In genomic region chr3:138433892-138434275, GRCh38 we compare ENCODE assay signal across 11 cellular contexts. TPM values are rescaled to one million over a fixed set of nuclear protein-coding genes. Genes with fewer than 3 reads are reported as not detected.
DNase-seq lines count a peak whose midpoint lies in the region; ATAC-seq, FAIRE-seq and TF ChIP-seq lines count a peak whose summit lies in the region.
"Had no signal": no experiment of that assay in that cellular context is flagged by ENCODE, and none has a peak within 500 bp of the region (broad histone marks: within the 10 kb centered on the region; RNA-seq: fewer than 3 reads in every experiment).

No MANE protein-coding gene starts in this region.

- no peaks in the 10 kb centered on the region for H4K20me1 ChIP-seq in keratinocyte (ENCODE audit: control insufficient read depth, extremely low read depth, insufficient read depth, low read length)

- peaks cover 6% of the 10 kb centered on the region for H3K4me1 ChIP-seq in keratinocyte (ENCODE audit: control insufficient read depth, extremely low read depth, insufficient read depth, low read length)

- peak overlapping the region; percentile 88 for H3K4me2 ChIP-seq in keratinocyte (ENCODE audit: control insufficient read depth, extremely low read depth, insufficient read depth, low read depth, low read length)

- H3K9ac ChIP-seq in keratinocyte (ENCODE audit: control insufficient read depth, extremely low read depth, insufficient read depth, low read length), result no peak overlapping the region

- no peak overlapping the region for H3K27ac ChIP-seq in keratinocyte (ENCODE audit: control insufficient read depth, insufficient read depth, low read length)

- H3K27ac Mint-ChIP-seq in T-helper 2 cell treated with Interferon-gamma antibody and Interleukin-4, amounts not matched to agents 5 μg/mL and 100 μg/mL, for 36 hours, result no peak overlapping the region
- no peak overlapping the region for H3K27ac Mint-ChIP-seq in activated T-helper 2 cell treated with anti-CD3 and anti-CD28 coated beads, Interferon-gamma antibody, Interleukin-2, Interleukin-4, amounts not matched to agents 10 μg/mL and 5 μg/mL and 100 μg/mL, durations not matched to agents 14 hours and 24 hours and 36 hours
- no peak overlapping the region for H3K27ac Mint-ChIP-seq in stimulated activated memory B cell treated with anti-CD40 and anti-IgM and Interleukin-4, amounts not matched to agents 10 μg/mL and 1 μg/mL and 100 μg/mL, for 72 hours

- H3K36me3 Mint-ChIP-seq in T-helper 2 cell treated with Interferon-gamma antibody and Interleukin-4, amounts not matched to agents 5 μg/mL and 100 μg/mL, for 36 hours (ENCODE audit: low read depth), result no peaks in the 10 kb centered on the region
- no peaks in the 10 kb centered on the region for H3K36me3 Mint-ChIP-seq in activated T-helper 2 cell treated with anti-CD3 and anti-CD28 coated beads, Interferon-gamma antibody, Interleukin-2, Interleukin-4, amounts not matched to agents 10 μg/mL and 5 μg/mL and 100 μg/mL, durations not matched to agents 14 hours and 24 hours and 36 hours (ENCODE audit: low read depth)
- no peaks in the 10 kb centered on the region for H3K36me3 Mint-ChIP-seq in stimulated activated memory B cell treated with anti-CD40 and anti-IgM and Interleukin-4, amounts not matched to agents 10 μg/mL and 1 μg/mL and 100 μg/mL, for 72 hours

- H3K36me3 ChIP-seq in keratinocyte (ENCODE audit: control insufficient read depth in 2 of 2, extremely low read depth in 1 of 2, insufficient read depth in 2 of 2, low read length in 2 of 2), result no peaks in the 10 kb centered on the region

- no peak for ATAC-seq in stimulated activated memory B cell treated with anti-CD40 and anti-IgM and Interleukin-4, amounts not matched to agents 10 μg/mL and 1 μg/mL and 100 μg/mL, for 72 hours
- ATAC-seq in GM21825 (IDR thresholded peaks at IDR 0.05; ENCODE audit: unreplicated experiment), result no peak

- no peaks in the 10 kb centered on the region for H3K9me1 ChIP-seq in keratinocyte (ENCODE audit: control insufficient read depth, extremely low read depth, insufficient read depth, low read length)

- peak overlapping the region; percentile 82 for H3K4me3 Mint-ChIP-seq in T-helper 2 cell treated with Interferon-gamma antibody and Interleukin-4, amounts not matched to agents 5 μg/mL and 100 μg/mL, for 36 hours
- peak overlapping the region; percentile 37 for H3K4me3 Mint-ChIP-seq in activated T-helper 2 cell treated with anti-CD3 and anti-CD28 coated beads, Interferon-gamma antibody, Interleukin-2, Interleukin-4, amounts not matched to agents 10 μg/mL and 5 μg/mL and 100 μg/mL, durations not matched to agents 14 hours and 24 hours and 36 hours (ENCODE audit: low read depth)
- peak overlapping the region; percentile 63 for H3K4me3 Mint-ChIP-seq in stimulated activated memory B cell treated with anti-CD40 and anti-IgM and Interleukin-4, amounts not matched to agents 10 μg/mL and 1 μg/mL and 100 μg/mL, for 72 hours

- H3K4me3 ChIP-seq in keratinocyte (ENCODE audit: control insufficient read depth in 2 of 3, extremely low read depth in 1 of 3, insufficient read depth in 2 of 3, low read depth in 1 of 3, low read length in 3 of 3), result no peak overlapping the region
- H3K4me3 ChIP-seq: GM12878 had no signal

- H3K9me3 Mint-ChIP-seq in T-helper 2 cell treated with Interferon-gamma antibody and Interleukin-4, amounts not matched to agents 5 μg/mL and 100 μg/mL, for 36 hours, result no peaks in the 10 kb centered on the region
- H3K9me3 Mint-ChIP-seq in activated T-helper 2 cell treated with anti-CD3 and anti-CD28 coated beads, Interferon-gamma antibody, Interleukin-2, Interleukin-4, amounts not matched to agents 10 μg/mL and 5 μg/mL and 100 μg/mL, durations not matched to agents 14 hours and 24 hours and 36 hours, result no peaks in the 10 kb centered on the region
- H3K9me3 Mint-ChIP-seq in stimulated activated memory B cell treated with anti-CD40 and anti-IgM and Interleukin-4, amounts not matched to agents 10 μg/mL and 1 μg/mL and 100 μg/mL, for 72 hours, result no peaks in the 10 kb centered on the region

- no peak for TF ChIP-seq CTCF in keratinocyte (optimal IDR thresholded peaks at IDR 0.05 in 1 of 3, IDR thresholded peaks at IDR 0.05 in 1 of 3, conservative IDR thresholded peaks at IDR 0.05 in 1 of 3; ENCODE audit: extremely low read depth in 1 of 3, insufficient read depth in 2 of 3, low read length in 3 of 3)

- no peak for DNase-seq in T-helper 2 cell treated with Interferon-gamma antibody and Interleukin-4, amounts not matched to agents 5 μg/mL and 100 μg/mL, for 36 hours (ENCODE audit: low spot score)
- DNase-seq in T-helper 2 cell (no peak), keratinocyte (ENCODE audit: low read depth, low spot score) (no peak), iPS-NIHi7 (ENCODE audit: extremely low spot score) (no peak), SIG-M5 (lab: John Stamatoyannopoulos, UW) (no peak)
- no peak for DNase-seq in activated T-helper 2 cell treated with anti-CD3 and anti-CD28 coated beads, Interferon-gamma antibody, Interleukin-2, Interleukin-4, amounts not matched to agents 10 μg/mL and 5 μg/mL and 100 μg/mL, durations not matched to agents 14 hours and 24 hours and 36 hours (ENCODE audit: low spot score)
- DNase-seq: NCI-H1694 treated with DMSO at 0.1 percent for 48 hours had no signal

- H3K27me3 Mint-ChIP-seq in T-helper 2 cell treated with Interferon-gamma antibody and Interleukin-4, amounts not matched to agents 5 μg/mL and 100 μg/mL, for 36 hours (ENCODE audit: low read depth), result peaks cover 67% of the 10 kb centered on the region
- H3K27me3 Mint-ChIP-seq in activated T-helper 2 cell treated with anti-CD3 and anti-CD28 coated beads, Interferon-gamma antibody, Interleukin-2, Interleukin-4, amounts not matched to agents 10 μg/mL and 5 μg/mL and 100 μg/mL, durations not matched to agents 14 hours and 24 hours and 36 hours (ENCODE audit: low read depth), result peaks cover 66% of the 10 kb centered on the region
- H3K27me3 Mint-ChIP-seq in stimulated activated memory B cell treated with anti-CD40 and anti-IgM and Interleukin-4, amounts not matched to agents 10 μg/mL and 1 μg/mL and 100 μg/mL, for 72 hours, result peaks cover 78% of the 10 kb centered on the region

- no peak for FAIRE-seq in keratinocyte (lab: Jason Lieb, UNC)
- FAIRE-seq: GM12878 had no signal

- peaks cover 7% of the 10 kb centered on the region for H3K4me1 Mint-ChIP-seq in T-helper 2 cell treated with Interferon-gamma antibody and Interleukin-4, amounts not matched to agents 5 μg/mL and 100 μg/mL, for 36 hours (ENCODE audit: low read depth)
- peaks cover 8% of the 10 kb centered on the region for H3K4me1 Mint-ChIP-seq in activated T-helper 2 cell treated with anti-CD3 and anti-CD28 coated beads, Interferon-gamma antibody, Interleukin-2, Interleukin-4, amounts not matched to agents 10 μg/mL and 5 μg/mL and 100 μg/mL, durations not matched to agents 14 hours and 24 hours and 36 hours (ENCODE audit: low read depth)
- H3K4me1 Mint-ChIP-seq in stimulated activated memory B cell treated with anti-CD40 and anti-IgM and Interleukin-4, amounts not matched to agents 10 μg/mL and 1 μg/mL and 100 μg/mL, for 72 hours, result peaks cover 11% of the 10 kb centered on the region

- dilution Hi-C loops in keratinocyte (cut with MboI; ENCODE audit: extremely low pct_ligation_motif_present, low sequenced_read_pairs), result no loop called here

- no peak overlapping the region for H2AFZ ChIP-seq in keratinocyte (ENCODE audit: control insufficient read depth, low read length)

- no peaks in the 10 kb centered on the region for H3K9me3 ChIP-seq in keratinocyte (ENCODE audit: control insufficient read depth, low read depth, low read length)

- peaks cover 24% of the 10 kb centered on the region for H3K27me3 ChIP-seq in keratinocyte (ENCODE audit: control insufficient read depth, extremely low read depth, insufficient read depth, low read length)

- H3K79me2 ChIP-seq in keratinocyte (ENCODE audit: control insufficient read depth, insufficient read depth, low read length), result no peaks in the 10 kb centered on the region

- intact Hi-C loops in activated T-helper 2 cell treated with anti-CD3 and anti-CD28 coated beads, Interferon-gamma antibody, Interleukin-2, Interleukin-4, amounts not matched to agents 10 μg/mL and 5 μg/mL and 100 μg/mL, durations not matched to agents 14 hours and 24 hours and 36 hours (cut with micrococcal nuclease), result loop anchor here (5.0 to 10.0 kb wide), 2 partner anchors 249 to 508 kb away; partner anchors contain the start of gene ARMC8

RNA-seq across cellular contexts. Expression of gene ESYT3, which starts 0.5 kb away (rescaled TPM):
- total RNA-seq in activated T-helper 2 cell treated with anti-CD3 and anti-CD28 coated beads, Interferon-gamma antibody, Interleukin-2, Interleukin-4, amounts not matched to agents 10 μg/mL and 5 μg/mL and 100 μg/mL, durations not matched to agents 14 hours and 24 hours and 36 hours, result 0.09 and 0.32 TPM in 2 replicates
- 0.49 to 0.63 TPM (median 0.62 TPM) in 3 replicates for polyA plus RNA-seq in keratinocyte
- polyA plus RNA-seq in keratinocyte (2011; ENCODE audit: low read depth), result 33.8 TPM
- 0.22 and 0.30 TPM in 2 replicates for polyA plus RNA-seq in keratinocyte (2011; cell fraction: cytosol; rRNA removed)
- polyA plus RNA-seq in keratinocyte (2011; cell fraction: nucleus; rRNA removed), result 3.4 and 4.0 TPM in 2 replicates
- polyA plus RNA-seq in keratinocyte (2012; ENCODE audit: low replicate concordance), result 0.32 and 15.3 TPM in 2 replicates
- 0.59 to 5.3 TPM (median 3.4 TPM) in 3 replicates for polyA minus RNA-seq in keratinocyte
- not detected for polyA minus RNA-seq in keratinocyte (2011; cell fraction: cytosol; rRNA and poly(A)+ RNA removed)
- 2.4 and 3.7 TPM in 2 replicates for polyA minus RNA-seq in keratinocyte (2011; cell fraction: nucleus; rRNA and poly(A)+ RNA removed)
- total RNA-seq: GM12878, lung microvascular endothelial cell had no signal
- polyA plus RNA-seq: GM12878 had no signal
